9 cellular contexts compared by ENCODE assay signal in the genomic region with DNA sequence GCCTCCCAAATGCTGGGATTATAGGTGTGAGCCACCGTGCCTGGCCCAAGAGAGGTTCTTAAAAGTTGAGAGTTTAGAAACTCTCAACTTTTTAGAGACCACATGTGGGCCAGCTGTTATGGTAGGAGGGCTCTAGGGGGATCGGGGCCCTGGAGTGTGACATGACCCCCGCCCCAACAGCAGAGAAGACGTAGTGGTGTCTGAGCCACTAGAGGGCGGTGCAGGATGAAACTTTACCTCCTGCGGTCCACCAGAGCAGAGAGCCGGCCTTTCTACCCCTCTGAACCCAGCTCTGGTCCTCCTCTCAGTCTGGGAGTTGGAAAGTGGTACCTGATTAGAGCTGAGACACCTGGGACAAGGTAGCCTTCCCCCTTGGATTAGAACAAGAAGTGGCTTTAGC. TPM values are rescaled to one million over a fixed set of nuclear protein-coding genes. Genes with fewer than 3 reads are reported as not detected.
DNase-seq lines count a peak whose midpoint lies in the region; ATAC-seq and TF ChIP-seq lines count a peak whose summit lies in the region.
"Had no signal": no experiment of that assay in that cellular context is flagged by ENCODE, and none has a peak within 500 bp of the region (broad histone marks: within the 10 kb centered on the region; RNA-seq: fewer than 3 reads in every experiment).

No MANE protein-coding gene starts in this region.

- no peak overlapping the region for H3K4me2 ChIP-seq in Loucy (ENCODE audit: low read depth, low read length, poor library complexity, severe bottlenecking)

- no peaks in the 10 kb centered on the region for H3K9me3 ChIP-seq in Loucy (ENCODE audit: insufficient read depth, low read depth, low read length)
- no peaks in the 10 kb centered on the region for H3K9me3 ChIP-seq in SJCRH30 (replicated peaks)
- H3K9me3 ChIP-seq in heart left ventricle: no peaks in the 10 kb centered on the region

- ATAC-seq in heart left ventricle (peak in 3 of 4 donors; percentile 68 to 80 (median 77)), sciatic nerve (peak; percentile 70), GM19328 (IDR thresholded peaks at IDR 0.05; ENCODE audit: unreplicated experiment) (no peak), GM19351 (IDR thresholded peaks at IDR 0.05; ENCODE audit: unreplicated experiment) (no peak)

- DNase-seq in Daoy (ENCODE audit: low read depth) (peak; percentile 49), SJCRH30 (peak; percentile 73 to 85), heart left ventricle (peak in 4 of 5 donors; percentile 49 to 62 (median 56)), sciatic nerve (ENCODE audit: low spot score) (peak; percentile 76)
- DNase-seq in activated naive CD8-positive, alpha-beta T cell treated with anti-CD3 and anti-CD28 coated beads, Interleukin-2, amount 50 U/mL, for 16 hours (ENCODE audit: low read depth, low spot score): peak; percentile 6

- 14 to 26% (median 22%) methylated on average over 6 to 7 of the region's 7 CpGs for WGBS in heart left ventricle, 4 donors

- intact Hi-C loops in heart left ventricle (cut with DNase I) (loop anchor here in 8 of 10 donors (1.0 to 10.0 kb wide), 5 partner anchors 38 to 154 kb away; a partner anchor contains a TSS), sciatic nerve (cut with DNase I) (no loop called here)

- peaks cover 6% of the 10 kb centered on the region for H4K20me1 ChIP-seq in Loucy (ENCODE audit: insufficient read depth, low read length, poor library complexity, severe bottlenecking)

- H3F3A ChIP-seq in Loucy (ENCODE audit: low read depth): peaks cover 7% of the 10 kb centered on the region; the same call in 1 of the 2 replicates

- no peaks in the 10 kb centered on the region for H3K27me3 ChIP-seq in Loucy (ENCODE audit: insufficient read depth, low read length, poor library complexity, severe bottlenecking)
- H3K27me3 ChIP-seq in SJCRH30: no peaks in the 10 kb centered on the region
- H3K27me3 ChIP-seq in heart left ventricle: no peaks in the 10 kb centered on the region

- H3K4me3 ChIP-seq in Loucy (ENCODE audit: low read length, poor library complexity, severe bottlenecking): no peak overlapping the region
- no peak overlapping the region for H3K4me3 ChIP-seq in SJCRH30
- H3K4me3 ChIP-seq in heart left ventricle: no peak overlapping the region

- TF ChIP-seq POLR2A in heart left ventricle (IDR thresholded peaks at IDR 0.05): no peak

- H3K9ac ChIP-seq in Loucy (ENCODE audit: low read depth, low read length, poor library complexity, severe bottlenecking): no peak overlapping the region

- H3K27ac ChIP-seq in SJCRH30 (no peak overlapping the region), heart left ventricle (no peak overlapping the region)

- H3K36me3 ChIP-seq in Loucy (ENCODE audit: insufficient read depth, low read length): peaks cover 47% of the 10 kb centered on the region; the same call in 1 of the 2 replicates
- peaks cover 24% of the 10 kb centered on the region for H3K36me3 ChIP-seq in SJCRH30
- H3K36me3 ChIP-seq in heart left ventricle: peaks cover 0 to 100% (median 91%) of the 10 kb centered on the region in 9 donors

- H3K9me2 ChIP-seq in Loucy (replicated peaks; ENCODE audit: low read depth, low read length): no peaks in the 10 kb centered on the region

- peaks cover 10% of the 10 kb centered on the region; the same call in 1 of the 2 replicates for H3K79me2 ChIP-seq in Loucy (ENCODE audit: insufficient read depth, low read length)

- TF ChIP-seq CTCF in Loucy (conservative IDR thresholded peaks at IDR 0.05; ENCODE audit: low read length): peak; percentile 82
- TF ChIP-seq CTCF in heart left ventricle (IDR thresholded peaks at IDR 0.05): peak; percentile 56 to 76 (median 63)

- peaks cover 36% of the 10 kb centered on the region for H3K4me1 ChIP-seq in Loucy (ENCODE audit: insufficient read depth, low read length, poor library complexity, severe bottlenecking)
- H3K4me1 ChIP-seq in SJCRH30: peaks cover 3% of the 10 kb centered on the region; the same call in 1 of the 2 replicates
- peaks cover 0 to 30% (median 4%) of the 10 kb centered on the region in 12 donors for H3K4me1 ChIP-seq in heart left ventricle

- no peak overlapping the region for H2AFZ ChIP-seq in Loucy (ENCODE audit: low read length)

RNA-seq across cellular contexts. Expression of a gene that starts 7.4 kb away (rescaled TPM):
- total RNA-seq in Daoy (2014; rRNA removed; shearing (Covaris generic)): 74.2 and 93.5 TPM in 2 replicates
- total RNA-seq in SJCRH30 (2014; rRNA removed; shearing (Covaris generic)): 47.0 and 64.2 TPM in 2 replicates
- total RNA-seq in heart left ventricle: 10 to 100 TPM; 41.2 to 80.9 (median 53.6) TPM
- polyA plus RNA-seq in heart left ventricle: 10 to 100 TPM; 53.8 to 56.6 TPM
- total RNA-seq in sciatic nerve: 187 TPM

RNA-seq across cellular contexts. Expression of a gene that starts 20.6 kb away (rescaled TPM):
- not detected in 2 replicates for total RNA-seq in Daoy (2014; rRNA removed; shearing (Covaris generic))
- total RNA-seq in SJCRH30 (2014; rRNA removed; shearing (Covaris generic)): not detected in 2 replicates
- total RNA-seq in heart left ventricle: 1 to 10 TPM in 1 of 9 donors, not detected in 8; 2.7 TPM
- under 1 TPM in 1 of 2 donors, not detected in 1; 0.04 TPM for polyA plus RNA-seq in heart left ventricle
- not detected for total RNA-seq in sciatic nerve
- total RNA-seq: T-helper 1 cell treated with Interleukin-12 subunit alpha and Interleukin-12 subunit beta and Interleukin-4 antibody, amounts not matched to agents 30 ng/mL and 1 ng/mL, for 36 hours had no signal

RNA-seq across cellular contexts. Expression of a gene that starts 37.0 kb away (rescaled TPM):
- total RNA-seq in Daoy (2014; rRNA removed; shearing (Covaris generic)): 18.5 and 26.9 TPM in 2 replicates
- total RNA-seq in SJCRH30 (2014; rRNA removed; shearing (Covaris generic)): 9.7 and 10.4 TPM in 2 replicates
- total RNA-seq in heart left ventricle (10 to 100 TPM; 24.2 to 45.0 (median 36.1) TPM), sciatic nerve (20.0 TPM)
- polyA plus RNA-seq in heart left ventricle: 10 to 100 TPM; 12.6 to 16.1 TPM

RNA-seq across cellular contexts. Expression of a gene that starts 59.3 kb away (rescaled TPM):
- 0.57 and 5.5 TPM in 2 replicates for total RNA-seq in Daoy (2014; rRNA removed; shearing (Covaris generic))
- 0.32 TPM in 1 of 2 replicates, not detected in the other for total RNA-seq in SJCRH30 (2014; rRNA removed; shearing (Covaris generic))
- total RNA-seq in heart left ventricle: 10 to 100 TPM; 35.4 to 64.3 (median 54.8) TPM
- polyA plus RNA-seq in heart left ventricle: 10 to 100 TPM; 13.2 to 48.2 TPM
- 72.7 TPM for total RNA-seq in sciatic nerve

Comparison
In these comparisons a context has a peak if more than half of its experiments do, and no peak if none do; other contexts are left out.
1. DNase-seq: peak in every context shown above with its lines; median percentile 79 in SJCRH30; 76 in sciatic nerve; 56 in heart left ventricle; 49 in Daoy; 6 in activated naive CD8-positive, alpha-beta T cell treated with anti-CD3 and anti-CD28 coated beads, Interleukin-2, amount 50 U/mL, for 16 hours.
2. ATAC-seq: peak in heart left ventricle (3 of 4) and sciatic nerve (single experiment); none in GM19328 (single experiment) and GM19351 (single experiment).